In the genomic region with DNA sequence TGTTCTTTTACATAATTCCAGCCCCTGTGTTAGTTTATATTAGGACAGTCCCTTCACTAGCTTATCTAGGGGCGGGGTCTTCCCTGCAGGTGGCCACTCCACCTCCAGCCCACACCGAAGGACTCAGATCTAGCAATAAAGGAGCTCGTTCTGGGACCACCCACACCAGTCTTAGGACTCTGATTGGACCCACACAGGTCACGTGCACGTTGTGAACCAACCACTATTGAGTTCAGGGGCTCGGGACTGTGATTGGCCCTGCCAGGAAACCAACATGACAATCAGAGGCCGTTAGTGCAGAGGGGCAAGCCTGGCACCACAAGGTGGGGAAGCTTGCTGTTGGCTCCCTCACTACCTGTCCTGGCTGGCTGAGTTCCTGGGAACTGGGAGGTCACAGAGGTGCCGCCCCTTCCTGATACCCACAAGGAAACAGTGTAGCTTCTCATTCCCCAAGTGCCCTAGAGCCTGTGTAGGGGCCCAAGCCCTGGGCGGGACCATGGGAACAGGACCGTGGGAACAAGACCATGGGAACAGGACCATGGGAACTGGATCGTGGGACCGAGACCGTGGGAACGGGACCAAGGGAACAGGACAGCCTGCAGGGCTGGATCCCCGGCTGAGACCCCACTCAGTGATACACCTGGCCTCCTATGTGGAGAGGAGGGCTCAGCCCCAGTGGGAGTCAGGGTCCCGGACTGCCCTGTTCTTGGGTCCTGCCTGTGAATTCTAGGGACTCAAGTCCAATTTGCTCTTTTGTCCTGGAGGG, we compare ENCODE assay signal across 2 cellular contexts.
TF ChIP-seq lines count a peak whose summit lies in the region.

No MANE protein-coding gene starts in this region.

TF ChIP-seq in HCT116, 20 proteins besides CTCF, POLR2A, EP300 and RAD21:
- TF ChIP-seq SRF (IDR thresholded peaks at IDR 0.05; ENCODE audit: low read depth) (no peak), CBX3 (IDR thresholded peaks at IDR 0.05; ENCODE audit: low read depth) (no peak), MAX (IDR thresholded peaks at IDR 0.05) (no peak), YY1 (IDR thresholded peaks at IDR 0.05; ENCODE audit: extremely low read depth, insufficient replicate concordance, low read depth, low read length) (no peak), EZH2phosphoT487 (IDR thresholded peaks at IDR 0.05; ENCODE audit: borderline replicate concordance) (no peak), ZNF274 (IDR thresholded peaks at IDR 0.05; ENCODE audit: low read depth, low read length) (no peak), TCF7L2 (IDR thresholded peaks at IDR 0.05; ENCODE audit: borderline replicate concordance, extremely low read depth, insufficient read depth, insufficient read length) (no peak)

TF ChIP-seq in GM12878, 131 proteins besides CTCF, POLR2A, EP300 and RAD21 (continues in another document):
- TF ChIP-seq CHD1 (IDR thresholded peaks at IDR 0.05; ENCODE audit: low read depth, low read length), result no peak
- peak; percentile 8 for TF ChIP-seq USF1 (IDR thresholded peaks at IDR 0.05; ENCODE audit: borderline replicate concordance, extremely low read length, insufficient read depth, low read depth, low read length)
- no peak for TF ChIP-seq YBX1 (IDR thresholded peaks at IDR 0.05)
- TF ChIP-seq TARDBP (IDR thresholded peaks at IDR 0.05; ENCODE audit: borderline replicate concordance), result no peak
- TF ChIP-seq WRNIP1 (IDR thresholded peaks at IDR 0.05; ENCODE audit: borderline replicate concordance, low read depth, low read length), result no peak
- TF ChIP-seq, protein P1, sequence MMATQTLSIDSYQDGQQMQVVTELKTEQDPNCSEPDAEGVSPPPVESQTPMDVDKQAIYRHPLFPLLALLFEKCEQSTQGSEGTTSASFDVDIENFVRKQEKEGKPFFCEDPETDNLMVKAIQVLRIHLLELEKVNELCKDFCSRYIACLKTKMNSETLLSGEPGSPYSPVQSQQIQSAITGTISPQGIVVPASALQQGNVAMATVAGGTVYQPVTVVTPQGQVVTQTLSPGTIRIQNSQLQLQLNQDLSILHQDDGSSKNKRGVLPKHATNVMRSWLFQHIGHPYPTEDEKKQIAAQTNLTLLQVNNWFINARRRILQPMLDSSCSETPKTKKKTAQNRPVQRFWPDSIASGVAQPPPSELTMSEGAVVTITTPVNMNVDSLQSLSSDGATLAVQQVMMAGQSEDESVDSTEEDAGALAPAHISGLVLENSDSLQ (IDR thresholded peaks at IDR 0.05), result no peak
- TF ChIP-seq PAX8 (IDR thresholded peaks at IDR 0.05), result no peak
- TF ChIP-seq SPI1 (IDR thresholded peaks at IDR 0.05; ENCODE audit: borderline replicate concordance, insufficient read depth, low read depth, low read length), result no peak
- peak; percentile 67 for TF ChIP-seq TCF12 (IDR thresholded peaks at IDR 0.05; ENCODE audit: low read depth, low read length)
- TF ChIP-seq, protein P2, sequence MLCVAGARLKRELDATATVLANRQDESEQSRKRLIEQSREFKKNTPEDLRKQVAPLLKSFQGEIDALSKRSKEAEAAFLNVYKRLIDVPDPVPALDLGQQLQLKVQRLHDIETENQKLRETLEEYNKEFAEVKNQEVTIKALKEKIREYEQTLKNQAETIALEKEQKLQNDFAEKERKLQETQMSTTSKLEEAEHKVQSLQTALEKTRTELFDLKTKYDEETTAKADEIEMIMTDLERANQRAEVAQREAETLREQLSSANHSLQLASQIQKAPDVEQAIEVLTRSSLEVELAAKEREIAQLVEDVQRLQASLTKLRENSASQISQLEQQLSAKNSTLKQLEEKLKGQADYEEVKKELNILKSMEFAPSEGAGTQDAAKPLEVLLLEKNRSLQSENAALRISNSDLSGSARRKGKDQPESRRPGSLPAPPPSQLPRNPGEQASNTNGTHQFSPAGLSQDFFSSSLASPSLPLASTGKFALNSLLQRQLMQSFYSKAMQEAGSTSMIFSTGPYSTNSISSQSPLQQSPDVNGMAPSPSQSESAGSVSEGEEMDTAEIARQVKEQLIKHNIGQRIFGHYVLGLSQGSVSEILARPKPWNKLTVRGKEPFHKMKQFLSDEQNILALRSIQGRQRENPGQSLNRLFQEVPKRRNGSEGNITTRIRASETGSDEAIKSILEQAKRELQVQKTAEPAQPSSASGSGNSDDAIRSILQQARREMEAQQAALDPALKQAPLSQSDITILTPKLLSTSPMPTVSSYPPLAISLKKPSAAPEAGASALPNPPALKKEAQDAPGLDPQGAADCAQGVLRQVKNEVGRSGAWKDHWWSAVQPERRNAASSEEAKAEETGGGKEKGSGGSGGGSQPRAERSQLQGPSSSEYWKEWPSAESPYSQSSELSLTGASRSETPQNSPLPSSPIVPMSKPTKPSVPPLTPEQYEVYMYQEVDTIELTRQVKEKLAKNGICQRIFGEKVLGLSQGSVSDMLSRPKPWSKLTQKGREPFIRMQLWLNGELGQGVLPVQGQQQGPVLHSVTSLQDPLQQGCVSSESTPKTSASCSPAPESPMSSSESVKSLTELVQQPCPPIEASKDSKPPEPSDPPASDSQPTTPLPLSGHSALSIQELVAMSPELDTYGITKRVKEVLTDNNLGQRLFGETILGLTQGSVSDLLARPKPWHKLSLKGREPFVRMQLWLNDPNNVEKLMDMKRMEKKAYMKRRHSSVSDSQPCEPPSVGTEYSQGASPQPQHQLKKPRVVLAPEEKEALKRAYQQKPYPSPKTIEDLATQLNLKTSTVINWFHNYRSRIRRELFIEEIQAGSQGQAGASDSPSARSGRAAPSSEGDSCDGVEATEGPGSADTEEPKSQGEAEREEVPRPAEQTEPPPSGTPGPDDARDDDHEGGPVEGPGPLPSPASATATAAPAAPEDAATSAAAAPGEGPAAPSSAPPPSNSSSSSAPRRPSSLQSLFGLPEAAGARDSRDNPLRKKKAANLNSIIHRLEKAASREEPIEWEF (IDR thresholded peaks at IDR 0.05; ENCODE audit: insufficient replicate concordance, low read depth, low read length), result peak; percentile 23
- TF ChIP-seq, protein P3, sequence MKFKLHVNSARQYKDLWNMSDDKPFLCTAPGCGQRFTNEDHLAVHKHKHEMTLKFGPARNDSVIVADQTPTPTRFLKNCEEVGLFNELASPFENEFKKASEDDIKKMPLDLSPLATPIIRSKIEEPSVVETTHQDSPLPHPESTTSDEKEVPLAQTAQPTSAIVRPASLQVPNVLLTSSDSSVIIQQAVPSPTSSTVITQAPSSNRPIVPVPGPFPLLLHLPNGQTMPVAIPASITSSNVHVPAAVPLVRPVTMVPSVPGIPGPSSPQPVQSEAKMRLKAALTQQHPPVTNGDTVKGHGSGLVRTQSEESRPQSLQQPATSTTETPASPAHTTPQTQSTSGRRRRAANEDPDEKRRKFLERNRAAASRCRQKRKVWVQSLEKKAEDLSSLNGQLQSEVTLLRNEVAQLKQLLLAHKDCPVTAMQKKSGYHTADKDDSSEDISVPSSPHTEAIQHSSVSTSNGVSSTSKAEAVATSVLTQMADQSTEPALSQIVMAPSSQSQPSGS (IDR thresholded peaks at IDR 0.05; ENCODE audit: low read length), result peak; percentile 27; the same call in 1 of the 2 replicates
- peak in 1 of 2 experiments; percentile 21; a peak in 1 of 4 replicates for TF ChIP-seq BHLHE40 (IDR thresholded peaks at IDR 0.05; ENCODE audit: borderline replicate concordance in 1 of 2, low read depth in 2 of 2, low read length in 1 of 2)
- TF ChIP-seq HCFC1 (IDR thresholded peaks at IDR 0.05; ENCODE audit: low read length), result no peak
- no peak for TF ChIP-seq BCLAF1 (IDR thresholded peaks at IDR 0.05)
- no peak for TF ChIP-seq PAX5 (IDR thresholded peaks at IDR 0.05; ENCODE audit: borderline replicate concordance, low read depth, low read length)
- no peak for TF ChIP-seq NKRF (conservative IDR thresholded peaks at IDR 0.05)
- no peak for TF ChIP-seq SUPT20H (IDR thresholded peaks at IDR 0.05; ENCODE audit: borderline replicate concordance, control insufficient read depth, low read depth, low read length)
- TF ChIP-seq, protein P4, sequence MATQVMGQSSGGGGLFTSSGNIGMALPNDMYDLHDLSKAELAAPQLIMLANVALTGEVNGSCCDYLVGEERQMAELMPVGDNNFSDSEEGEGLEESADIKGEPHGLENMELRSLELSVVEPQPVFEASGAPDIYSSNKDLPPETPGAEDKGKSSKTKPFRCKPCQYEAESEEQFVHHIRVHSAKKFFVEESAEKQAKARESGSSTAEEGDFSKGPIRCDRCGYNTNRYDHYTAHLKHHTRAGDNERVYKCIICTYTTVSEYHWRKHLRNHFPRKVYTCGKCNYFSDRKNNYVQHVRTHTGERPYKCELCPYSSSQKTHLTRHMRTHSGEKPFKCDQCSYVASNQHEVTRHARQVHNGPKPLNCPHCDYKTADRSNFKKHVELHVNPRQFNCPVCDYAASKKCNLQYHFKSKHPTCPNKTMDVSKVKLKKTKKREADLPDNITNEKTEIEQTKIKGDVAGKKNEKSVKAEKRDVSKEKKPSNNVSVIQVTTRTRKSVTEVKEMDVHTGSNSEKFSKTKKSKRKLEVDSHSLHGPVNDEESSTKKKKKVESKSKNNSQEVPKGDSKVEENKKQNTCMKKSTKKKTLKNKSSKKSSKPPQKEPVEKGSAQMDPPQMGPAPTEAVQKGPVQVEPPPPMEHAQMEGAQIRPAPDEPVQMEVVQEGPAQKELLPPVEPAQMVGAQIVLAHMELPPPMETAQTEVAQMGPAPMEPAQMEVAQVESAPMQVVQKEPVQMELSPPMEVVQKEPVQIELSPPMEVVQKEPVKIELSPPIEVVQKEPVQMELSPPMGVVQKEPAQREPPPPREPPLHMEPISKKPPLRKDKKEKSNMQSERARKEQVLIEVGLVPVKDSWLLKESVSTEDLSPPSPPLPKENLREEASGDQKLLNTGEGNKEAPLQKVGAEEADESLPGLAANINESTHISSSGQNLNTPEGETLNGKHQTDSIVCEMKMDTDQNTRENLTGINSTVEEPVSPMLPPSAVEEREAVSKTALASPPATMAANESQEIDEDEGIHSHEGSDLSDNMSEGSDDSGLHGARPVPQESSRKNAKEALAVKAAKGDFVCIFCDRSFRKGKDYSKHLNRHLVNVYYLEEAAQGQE (IDR thresholded peaks at IDR 0.05; ENCODE audit: low read depth, low read length), result no peak
- peak; percentile 78 for TF ChIP-seq GATAD2B (conservative IDR thresholded peaks at IDR 0.05; ENCODE audit: low read depth)
- no peak for TF ChIP-seq ZNF274 (IDR thresholded peaks at IDR 0.05; ENCODE audit: insufficient read depth, insufficient read length)
- no peak for TF ChIP-seq STAT3 (IDR thresholded peaks at IDR 0.05; ENCODE audit: low read depth, low read length)
- TF ChIP-seq RAD51 (IDR thresholded peaks at IDR 0.05), result no peak
- no peak for TF ChIP-seq EED (IDR thresholded peaks at IDR 0.05; ENCODE audit: low read depth)
- peak; percentile 42 for TF ChIP-seq MEF2B (IDR thresholded peaks at IDR 0.05; ENCODE audit: partially characterized antibody, poor library complexity, severe bottlenecking)
- TF ChIP-seq ZBED1 (IDR thresholded peaks at IDR 0.05; ENCODE audit: borderline replicate concordance), result no peak
- TF ChIP-seq CHD2 (IDR thresholded peaks at IDR 0.05; ENCODE audit: borderline replicate concordance, low read depth, low read length), result no peak
- TF ChIP-seq EZH2 (IDR thresholded peaks at IDR 0.05; ENCODE audit: borderline replicate concordance, control insufficient read depth, low read depth, low read length), result no peak
- TF ChIP-seq ASH2L (IDR thresholded peaks at IDR 0.05; ENCODE audit: borderline replicate concordance, low read depth), result no peak
